In genomic region chr4:165301833-165302232, GRCh38 we compare ENCODE assay signal across 8 cellular contexts. TPM values are rescaled to one million over a fixed set of nuclear protein-coding genes. Genes with fewer than 3 reads are reported as not detected.
A peak's percentile ranks its signal among the peaks of the same experiment; 100 is the strongest.
DNase-seq lines count a peak whose midpoint lies in the region; ATAC-seq lines count a peak whose summit lies in the region.

No MANE protein-coding gene starts in this region.

- H3K27ac ChIP-seq in effector memory CD4-positive, alpha-beta T cell (ENCODE audit: insufficient read depth, low read length, poor library complexity, severe bottlenecking): no peak overlapping the region

- H3K9me3 ChIP-seq in effector memory CD4-positive, alpha-beta T cell (ENCODE audit: control insufficient read depth, low read length): no peaks in the 10 kb centered on the region

- DNase-seq in M059J (ENCODE audit: low read depth): peak; percentile 2
- DNase-seq in effector memory CD4-positive, alpha-beta T cell: no peak
- no peak for DNase-seq in stimulated activated naive CD8-positive, alpha-beta T cell treated with anti-CD3 and anti-CD28 coated beads, Interleukin-15, Interleukin-2, amounts not matched to agents 100 U/mL and 50 U/mL, for 24 hours
- no peak for DNase-seq in NCI-H2227 (lab: John Stamatoyannopoulos, UW; ENCODE audit: unreplicated experiment)
- no peak for DNase-seq in hippocampal formation (lab: John Stamatoyannopoulos, UW)
- DNase-seq in stimulated activated CD4-positive, alpha-beta T cell treated with anti-CD3 and anti-CD28 coated beads, Interleukin-4, amount 100 ng/mL, for 24 hours: no peak

- H3K4me3 ChIP-seq in effector memory CD4-positive, alpha-beta T cell (ENCODE audit: insufficient read depth, low read depth, low read length, poor library complexity, severe bottlenecking): peak overlapping the region; percentile 10

- peaks cover 11% of the 10 kb centered on the region for H3K36me3 ChIP-seq in effector memory CD4-positive, alpha-beta T cell (ENCODE audit: control insufficient read depth, insufficient read depth, low read length)

- no peaks in the 10 kb centered on the region for H3K27me3 ChIP-seq in effector memory CD4-positive, alpha-beta T cell (replicated peaks; ENCODE audit: control insufficient read depth, insufficient read depth, low read length, poor library complexity, severe bottlenecking)

- H3K4me1 ChIP-seq in effector memory CD4-positive, alpha-beta T cell (ENCODE audit: control insufficient read depth, insufficient read depth, low read length, poor library complexity, severe bottlenecking): peaks cover 8% of the 10 kb centered on the region

- peak; percentile 80 for ATAC-seq in GM18502 (IDR thresholded peaks at IDR 0.05; ENCODE audit: poor library complexity, unreplicated experiment)
- ATAC-seq in GM21576 (IDR thresholded peaks at IDR 0.05; ENCODE audit: unreplicated experiment): peak; percentile 97
- peak; percentile 83 for ATAC-seq in stimulated activated naive CD8-positive, alpha-beta T cell treated with anti-CD3 and anti-CD28 coated beads, Interleukin-15, Interleukin-2, amounts not matched to agents 100 U/mL and 50 U/mL, for 24 hours

RNA-seq across cellular contexts. Expression of gene MSMO1, which starts 25.6 kb away (rescaled TPM):
- 184 and 200 TPM in 2 replicates for total RNA-seq in M059J (2014; rRNA removed; shearing (Covaris generic))
